ENCODE assay signal across 8 cellular contexts in genomic region chr19:2087621-2088100, GRCh38. TPM values are rescaled to one million over a fixed set of nuclear protein-coding genes. Genes with fewer than 3 reads are reported as not detected.
A peak's percentile ranks its signal among the peaks of the same experiment; 100 is the strongest.
DNase-seq lines count a peak whose midpoint lies in the region; ATAC-seq and TF ChIP-seq lines count a peak whose summit lies in the region.

No MANE protein-coding gene starts in this region.

- H3K4me3 Mint-ChIP-seq in activated T-helper 1 cell treated with anti-CD3 and anti-CD28 coated beads, Interleukin-12 subunit alpha, Interleukin-12 subunit beta, Interleukin-2, Interleukin-4 antibody, amounts not matched to agents 30 ng/mL and 10 ng/mL and 1 ng/mL, durations not matched to agents 14 hours and 24 hours and 36 hours = peak overlapping the region; percentile 59
- peak overlapping the region; percentile 68 for H3K4me3 Mint-ChIP-seq in neural crest cell
- no peak overlapping the region for H3K4me3 Mint-ChIP-seq in type B pancreatic cell

- no peaks in the 10 kb centered on the region for H3K4me1 ChIP-seq in HAP-1

- no peak for DNase-seq in activated T-helper 1 cell treated with anti-CD3 and anti-CD28 coated beads, Interleukin-12 subunit alpha, Interleukin-12 subunit beta, Interleukin-2, Interleukin-4 antibody, amounts not matched to agents 30 ng/mL and 10 ng/mL and 1 ng/mL, durations not matched to agents 14 hours and 24 hours and 36 hours (ENCODE audit: low spot score)
- DNase-seq in neural crest cell (ENCODE audit: low read depth, low spot score) = no peak
- DNase-seq in type B pancreatic cell (ENCODE audit: extremely low spot score, unreplicated experiment) = no peak
- DNase-seq in 8988T = no peak
- DNase-seq in HAP-1 (ENCODE audit: low spot score in 2 of 2) = no peak

- peaks cover 63% of the 10 kb centered on the region for H3K4me1 Mint-ChIP-seq in activated T-helper 1 cell treated with anti-CD3 and anti-CD28 coated beads, Interleukin-12 subunit alpha, Interleukin-12 subunit beta, Interleukin-2, Interleukin-4 antibody, amounts not matched to agents 30 ng/mL and 10 ng/mL and 1 ng/mL, durations not matched to agents 14 hours and 24 hours and 36 hours (ENCODE audit: low read depth)
- H3K4me1 Mint-ChIP-seq in neural crest cell (peaks cover 19% of the 10 kb centered on the region), type B pancreatic cell (ENCODE audit: unreplicated experiment) (peaks cover 16% of the 10 kb centered on the region)

- no peaks in the 10 kb centered on the region for H3K9me3 ChIP-seq in HAP-1

- ATAC-seq in HG03280 (IDR thresholded peaks at IDR 0.05; ENCODE audit: unreplicated experiment) (peak; percentile 28), HG02759 (IDR thresholded peaks at IDR 0.05; ENCODE audit: unreplicated experiment) (no peak)

- H3K4me3 ChIP-seq in HAP-1 = no peak overlapping the region

- H3K36me3 Mint-ChIP-seq in activated T-helper 1 cell treated with anti-CD3 and anti-CD28 coated beads, Interleukin-12 subunit alpha, Interleukin-12 subunit beta, Interleukin-2, Interleukin-4 antibody, amounts not matched to agents 30 ng/mL and 10 ng/mL and 1 ng/mL, durations not matched to agents 14 hours and 24 hours and 36 hours (ENCODE audit: low read depth) = peaks cover 31% of the 10 kb centered on the region
- H3K36me3 Mint-ChIP-seq in neural crest cell (ENCODE audit: low read depth) = no peaks in the 10 kb centered on the region
- peaks cover 3% of the 10 kb centered on the region for H3K36me3 Mint-ChIP-seq in type B pancreatic cell

- no peaks in the 10 kb centered on the region for H3K27me3 ChIP-seq in HAP-1 (ENCODE audit: low read depth)

- peak; percentile 61 for TF ChIP-seq CTCF in GM12872 (IDR thresholded peaks at IDR 0.05; ENCODE audit: insufficient read depth, low read depth, low read length)
- no peak for TF ChIP-seq CTCF in neural crest cell (conservative IDR thresholded peaks at IDR 0.05)
- no peak for TF ChIP-seq CTCF in type B pancreatic cell (conservative IDR thresholded peaks at IDR 0.05)

- in situ Hi-C loops in HAP-1 (cut with MboI; ENCODE audit: low sequenced_read_pairs) = no loop called here

- no peaks in the 10 kb centered on the region; the same call in 1 of the 2 replicates for H3K36me3 ChIP-seq in HAP-1 (replicated peaks)

- peak overlapping the region; percentile 94 for H3K27ac Mint-ChIP-seq in activated T-helper 1 cell treated with anti-CD3 and anti-CD28 coated beads, Interleukin-12 subunit alpha, Interleukin-12 subunit beta, Interleukin-2, Interleukin-4 antibody, amounts not matched to agents 30 ng/mL and 10 ng/mL and 1 ng/mL, durations not matched to agents 14 hours and 24 hours and 36 hours
- H3K27ac Mint-ChIP-seq in neural crest cell (ENCODE audit: unreplicated experiment) = no peak overlapping the region
- no peak overlapping the region for H3K27ac Mint-ChIP-seq in type B pancreatic cell

- intact Hi-C loops in activated T-helper 1 cell treated with anti-CD3 and anti-CD28 coated beads, Interleukin-12 subunit alpha, Interleukin-12 subunit beta, Interleukin-2, Interleukin-4 antibody, amounts not matched to agents 30 ng/mL and 10 ng/mL and 1 ng/mL, durations not matched to agents 14 hours and 24 hours and 36 hours (cut with micrococcal nuclease) = no loop called here

- peaks cover 2% of the 10 kb centered on the region for H3K27me3 Mint-ChIP-seq in activated T-helper 1 cell treated with anti-CD3 and anti-CD28 coated beads, Interleukin-12 subunit alpha, Interleukin-12 subunit beta, Interleukin-2, Interleukin-4 antibody, amounts not matched to agents 30 ng/mL and 10 ng/mL and 1 ng/mL, durations not matched to agents 14 hours and 24 hours and 36 hours (ENCODE audit: insufficient read depth)
- no peaks in the 10 kb centered on the region for H3K27me3 Mint-ChIP-seq in neural crest cell (ENCODE audit: low read depth)
- H3K27me3 Mint-ChIP-seq in type B pancreatic cell = no peaks in the 10 kb centered on the region

- H3K9me3 Mint-ChIP-seq in activated T-helper 1 cell treated with anti-CD3 and anti-CD28 coated beads, Interleukin-12 subunit alpha, Interleukin-12 subunit beta, Interleukin-2, Interleukin-4 antibody, amounts not matched to agents 30 ng/mL and 10 ng/mL and 1 ng/mL, durations not matched to agents 14 hours and 24 hours and 36 hours = no peaks in the 10 kb centered on the region
- H3K9me3 Mint-ChIP-seq in neural crest cell = no peaks in the 10 kb centered on the region
- no peaks in the 10 kb centered on the region for H3K9me3 Mint-ChIP-seq in type B pancreatic cell

RNA-seq across cellular contexts. Expression of gene MOB3A, which starts 8.5 kb away (rescaled TPM):
- total RNA-seq in activated T-helper 1 cell treated with anti-CD3 and anti-CD28 coated beads, Interleukin-12 subunit alpha, Interleukin-12 subunit beta, Interleukin-2, Interleukin-4 antibody, amounts not matched to agents 30 ng/mL and 10 ng/mL and 1 ng/mL, durations not matched to agents 14 hours and 24 hours and 36 hours = 161 and 167 TPM in 2 replicates
- total RNA-seq in neural crest cell = 40.0 and 42.1 TPM in 2 replicates
- 34.6 and 37.8 TPM in 2 replicates for total RNA-seq in type B pancreatic cell (ENCODE audit: low replicate concordance)

RNA-seq across cellular contexts. Expression of gene IZUMO4, which starts 9.1 kb away (rescaled TPM):
- 6.7 and 7.1 TPM in 2 replicates for total RNA-seq in activated T-helper 1 cell treated with anti-CD3 and anti-CD28 coated beads, Interleukin-12 subunit alpha, Interleukin-12 subunit beta, Interleukin-2, Interleukin-4 antibody, amounts not matched to agents 30 ng/mL and 10 ng/mL and 1 ng/mL, durations not matched to agents 14 hours and 24 hours and 36 hours
- total RNA-seq in neural crest cell (5.5 and 5.6 TPM in 2 replicates), type B pancreatic cell (ENCODE audit: low replicate concordance) (4.9 and 7.4 TPM in 2 replicates)

RNA-seq across cellular contexts. Expression of gene MKNK2, which starts 36.6 kb away (rescaled TPM):
- 150 and 166 TPM in 2 replicates for total RNA-seq in activated T-helper 1 cell treated with anti-CD3 and anti-CD28 coated beads, Interleukin-12 subunit alpha, Interleukin-12 subunit beta, Interleukin-2, Interleukin-4 antibody, amounts not matched to agents 30 ng/mL and 10 ng/mL and 1 ng/mL, durations not matched to agents 14 hours and 24 hours and 36 hours
- total RNA-seq in neural crest cell (115 and 123 TPM in 2 replicates), type B pancreatic cell (ENCODE audit: low replicate concordance) (118 and 120 TPM in 2 replicates)
